Comparison of ENCODE assay signal across 11 cellular contexts in the genomic region with DNA sequence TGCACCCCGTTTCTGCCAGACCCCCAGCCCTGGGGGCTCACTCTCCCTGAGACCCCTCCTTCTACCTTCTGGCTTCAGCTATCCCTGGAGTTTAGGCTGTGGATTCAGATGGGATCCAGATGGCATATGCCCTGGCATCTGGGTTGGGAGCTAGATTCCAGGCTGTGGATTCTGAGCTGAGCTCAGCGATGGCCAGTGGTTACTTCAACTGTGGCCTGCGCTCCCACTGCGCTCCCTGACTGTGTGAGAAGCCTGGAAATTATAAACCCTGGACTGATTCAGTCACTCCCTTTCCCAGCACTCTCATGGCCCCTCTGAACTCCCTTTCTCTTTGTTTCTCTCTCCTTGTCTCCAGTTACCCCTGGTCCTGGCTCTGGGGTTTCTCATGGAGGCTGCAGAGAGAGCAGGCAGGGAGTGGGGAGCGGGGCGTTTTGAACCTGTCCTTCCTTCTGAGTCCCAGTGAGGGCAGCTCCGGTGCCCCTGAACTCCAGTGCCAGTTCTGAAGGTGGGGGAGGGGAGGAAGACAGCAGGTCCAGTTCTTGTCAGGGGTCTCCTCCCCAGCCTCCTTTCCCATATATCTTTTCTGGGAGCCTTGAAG. TPM values are rescaled to one million over a fixed set of nuclear protein-coding genes. Genes with fewer than 3 reads are reported as not detected.
A peak's percentile ranks its signal among the peaks of the same experiment; 100 is the strongest.
DNase-seq lines count a peak whose midpoint lies in the region; ATAC-seq and TF ChIP-seq lines count a peak whose summit lies in the region.
"Had no signal": no experiment of that assay in that cellular context is flagged by ENCODE, and none has a peak within 500 bp of the region (broad histone marks: within the 10 kb centered on the region; RNA-seq: fewer than 3 reads in every experiment).

No MANE protein-coding gene starts in this region.

- intact Hi-C loops in heart left ventricle (cut with DNase I) (no loop called here), left cardiac atrium (cut with DNase I) (no loop called here)

- H3K27ac Mint-ChIP-seq in endothelial cell (ENCODE audit: unreplicated experiment) (no peak overlapping the region), nephron progenitor cell (peak overlapping the region; percentile 97)
- H3K27ac Mint-ChIP-seq: T-cell had no signal

- ATAC-seq in heart left ventricle: no peak
- ATAC-seq in left cardiac atrium: no peak
- no peak for ATAC-seq in GM19035 (IDR thresholded peaks at IDR 0.05; ENCODE audit: unreplicated experiment)
- ATAC-seq in HG03457 (IDR thresholded peaks at IDR 0.05; ENCODE audit: unreplicated experiment): no peak
- ATAC-seq: activated T-helper 17 cell treated with anti-CD3 and anti-CD28 coated beads, Interleukin-2, amount 50 U/mL, for 72 hours; T-cell had no signal

- WGBS in heart left ventricle, 4 donors: 32 to 50% (median 40%) methylated on average over 7 of the region's 7 CpGs
- WGBS in urinary bladder: 35% methylated on average over 7 of the region's 7 CpGs

- H3K4me1 ChIP-seq in heart left ventricle (peaks cover 5 to 98% (median 83%) of the 10 kb centered on the region in 12 donors), urinary bladder (ENCODE audit: insufficient read depth) (peaks cover 2% of the 10 kb centered on the region)

- peaks cover 0 to 15% (median 0%) of the 10 kb centered on the region in 9 donors for H3K27me3 ChIP-seq in heart left ventricle

- no peak for TF ChIP-seq CTCF in heart left ventricle (IDR thresholded peaks at IDR 0.05)
- no peak for TF ChIP-seq CTCF in endothelial cell (IDR thresholded peaks at IDR 0.05; ENCODE audit: unreplicated experiment)
- no peak for TF ChIP-seq CTCF in nephron progenitor cell (IDR thresholded peaks at IDR 0.05)

- in situ Hi-C loops in G401 (cut with HindIII; ENCODE audit: low sequenced_read_pairs): no loop called here

- H3K36me3 Mint-ChIP-seq in endothelial cell (ENCODE audit: low read depth, unreplicated experiment) (peaks cover 17% of the 10 kb centered on the region), nephron progenitor cell (ENCODE audit: low read depth) (peaks cover 10% of the 10 kb centered on the region)
- H3K36me3 Mint-ChIP-seq: T-cell had no signal

- H3K27ac ChIP-seq in heart left ventricle (peak overlapping the region; percentile 30 to 100 (median 98)), urinary bladder (ENCODE audit: low read depth) (no peak overlapping the region)

- TF ChIP-seq POLR2A in heart left ventricle (IDR thresholded peaks at IDR 0.05): no peak

- H3K4me3 ChIP-seq in heart left ventricle (peak overlapping the region; percentile 7 to 90 (median 72)), urinary bladder (ENCODE audit: low read depth, low read length) (peak overlapping the region; percentile 70)

- DNase-seq in heart left ventricle (no peak), left cardiac atrium (no peak), endothelial cell (ENCODE audit: low spot score) (no peak), nephron progenitor cell (no peak), G401 (ENCODE audit: low spot score) (no peak)
- DNase-seq: stimulated activated CD4-positive, alpha-beta T cell treated with anti-CD3 and anti-CD28 coated beads, Interleukin-4, amount 100 ng/mL, for 24 hours; T-cell had no signal

- H3K27me3 Mint-ChIP-seq in endothelial cell (ENCODE audit: unreplicated experiment) (peaks cover 12% of the 10 kb centered on the region), nephron progenitor cell (ENCODE audit: low read depth, poor library complexity) (peaks cover 3% of the 10 kb centered on the region)
- H3K27me3 Mint-ChIP-seq: activated T-helper 17 cell treated with anti-CD3 and anti-CD28 coated beads, Interleukin-2, amount 50 U/mL, for 72 hours had no signal

- H3K9me3 ChIP-seq in heart left ventricle: no peaks in the 10 kb centered on the region

- H3K9me3 Mint-ChIP-seq in endothelial cell (ENCODE audit: unreplicated experiment) (no peaks in the 10 kb centered on the region), nephron progenitor cell (no peaks in the 10 kb centered on the region)
- H3K9me3 Mint-ChIP-seq: activated T-helper 17 cell treated with anti-CD3 and anti-CD28 coated beads, Interleukin-2, amount 50 U/mL, for 72 hours; T-cell had no signal

- H3K4me3 Mint-ChIP-seq in endothelial cell (ENCODE audit: unreplicated experiment) (peak overlapping the region; percentile 83), nephron progenitor cell (peak overlapping the region; percentile 80)
- H3K4me3 Mint-ChIP-seq: activated T-helper 17 cell treated with anti-CD3 and anti-CD28 coated beads, Interleukin-2, amount 50 U/mL, for 72 hours; T-cell had no signal

- peaks cover 42% of the 10 kb centered on the region for H3K4me1 Mint-ChIP-seq in endothelial cell (ENCODE audit: unreplicated experiment)
- H3K4me1 Mint-ChIP-seq in nephron progenitor cell: peaks cover 73% of the 10 kb centered on the region
- H3K4me1 Mint-ChIP-seq: activated T-helper 17 cell treated with anti-CD3 and anti-CD28 coated beads, Interleukin-2, amount 50 U/mL, for 72 hours had no signal

- H3K36me3 ChIP-seq in heart left ventricle (peaks cover 0 to 13% (median 0%) of the 10 kb centered on the region in 9 donors), urinary bladder (ENCODE audit: insufficient read depth) (no peaks in the 10 kb centered on the region)

RNA-seq across cellular contexts. Expression of a gene that starts 4.8 kb away (rescaled TPM):
- total RNA-seq in heart left ventricle (10 to 100 TPM; 47.0 to 83.9 (median 56.5) TPM), left cardiac atrium (10 to 100 TPM; 42.2 to 53.2 TPM), endothelial cell (ENCODE audit: unreplicated experiment) (93.3 TPM), urinary bladder (30.7 TPM)
- polyA plus RNA-seq in heart left ventricle (10 to 100 TPM; 27.5 to 60.0 TPM), urinary bladder (69.8 TPM)
- 19.9 and 31.0 TPM in 2 replicates for total RNA-seq in G401 (2014; rRNA removed; shearing (Covaris generic))

RNA-seq across cellular contexts. Expression of a gene that starts 40.8 kb away (rescaled TPM):
- total RNA-seq in heart left ventricle (10 to 100 TPM in 1 of 9 donors, 1 to 10 TPM in 7, under 1 TPM in 1; 0.56 to 17.7 (median 2.0) TPM), left cardiac atrium (1 to 10 TPM; 2.0 to 4.4 TPM), endothelial cell (ENCODE audit: unreplicated experiment) (0.74 TPM), urinary bladder (0.90 TPM)
- polyA plus RNA-seq in heart left ventricle (1 to 10 TPM; 1.2 to 2.3 TPM), urinary bladder (2.6 TPM)
- total RNA-seq in G401 (2014; rRNA removed; shearing (Covaris generic)): not detected in 2 replicates
- total RNA-seq: activated T-helper 17 cell treated with anti-CD3 and anti-CD28 coated beads, Interleukin-2, amount 50 U/mL, for 72 hours had no signal
